In genomic region chr14:67695394-67695949, GRCh38 we compare ENCODE assay signal across 8 cellular contexts. TPM values are rescaled to one million over a fixed set of nuclear protein-coding genes. Genes with fewer than 3 reads are reported as not detected.
DNase-seq lines count a peak whose midpoint lies in the region; ATAC-seq and TF ChIP-seq lines count a peak whose summit lies in the region.

Gene RDH11 (minus strand): TSS chr14:67695764. CDS start chr14:67695703, 61 bp downstream.

- DNase-seq in AG04450 (ENCODE audit: low read depth, low spot score), result peak; percentile 76
- peak; percentile 94 for DNase-seq in NCI-H226
- DNase-seq in activated CD4-positive, CD25-positive, alpha-beta regulatory T cell (lab: John Stamatoyannopoulos, UW), result peak; percentile 52 to 59 (median 56)
- peak; percentile 84 for DNase-seq in central memory CD4-positive, alpha-beta T cell
- DNase-seq in iris pigment epithelial cell (ENCODE audit: low read depth), result peak; percentile 93
- DNase-seq in stimulated activated CD4-positive, alpha-beta T cell treated with anti-CD3 and anti-CD28 coated beads, Interleukin-12 subunit alpha, Interleukin-12 subunit beta, amount 100 ng/mL, for 24 hours (ENCODE audit: low read depth in 2 of 2), result peak; percentile 62 to 77

- H3K27ac ChIP-seq in AG04450 (ENCODE audit: low read depth, low read length), result peak within 1 kb of the TSS; percentile 88

- POLR2A ChIA-PET in AG04450 (lab: Yijun Ruan, JAX), result interaction anchor here (0.7 to 1.7 kb wide), 10 partner anchors 9 to 336 kb away, joined by 3 to 10 read pairs (median 5); partner anchors contain the start of genes ARG2, ATP6V1D, EIF2S1 and PIGH

- H3K4me3 ChIP-seq in AG04450 (ENCODE audit: low read depth, low read length), result peak within 1 kb of the TSS; percentile 94

- H3K9me3 ChIP-seq in AG04450 (ENCODE audit: control insufficient read depth, insufficient read depth, low read length), result no peaks in the 10 kb centered on the region

- ATAC-seq in GM18907 (IDR thresholded peaks at IDR 0.05; ENCODE audit: unreplicated experiment) (peak; percentile 89), HG03159 (IDR thresholded peaks at IDR 0.05; ENCODE audit: unreplicated experiment) (peak; percentile 87)

- no peaks in the 10 kb centered on the region for H3K27me3 ChIP-seq in AG04450 (ENCODE audit: control insufficient read depth, insufficient read depth, low read length)

- CTCF ChIA-PET in AG04450 (lab: Charles Lee), result interaction anchor here (1.2 to 5.1 kb wide), 7 partner anchors 9 to 336 kb away, joined by 3 to 52 read pairs (median 7); partner anchors contain the start of genes ARG2, ATP6V1D, EIF2S1 and PIGH

- no peak for TF ChIP-seq CTCF in AG04450 (IDR thresholded peaks at IDR 0.05; ENCODE audit: low read depth, low read length)

RNA-seq across cellular contexts. Expression of gene RDH11, which starts in this region (rescaled TPM):
- 101 and 109 TPM in 2 replicates for polyA plus RNA-seq in AG04450 (2011; rRNA removed)
- polyA minus RNA-seq in AG04450 (2011; rRNA and poly(A)+ RNA removed), result 87.4 and 115 TPM in 2 replicates

Comparison
In these comparisons a context has a peak if more than half of its experiments do, and no peak if none do; other contexts are left out.
1. Peak in every context shown above with its lines: DNase-seq, ATAC-seq, H3K4me3 ChIP-seq and H3K27ac ChIP-seq.